23 cellular contexts compared by ENCODE assay signal in genomic region chr18:28030458-28030857, GRCh38.
"Had no signal": no experiment of that assay in that cellular context is flagged by ENCODE, and none has a peak within 500 bp of the region (broad histone marks: within the 10 kb centered on the region; RNA-seq: fewer than 3 reads in every experiment).

No MANE protein-coding gene starts in this region.

- DNase-seq: colonic mucosa; effector CD8-positive, alpha-beta T cell; foreskin keratinocyte; heart right ventricle; hippocampal formation; left colon; left ventricle myocardium inferior; lower lobe of right lung; mucosa of descending colon; naive B cell; sigmoid colon; stimulated activated CD4-positive, alpha-beta T cell treated with anti-CD3 and anti-CD28 coated beads, Interleukin-2, amount 100 ng/mL, for 24 hours; stimulated activated CD4-positive, alpha-beta T cell treated with anti-CD3 and anti-CD28 coated beads, Interleukin-4, amount 100 ng/mL, for 24 hours; stimulated activated naive CD4-positive, alpha-beta T cell treated with Interleukin-2 at 50 U/mL for 16 hours; stomach; thyroid gland; trophoblast cell had no signal

- ATAC-seq: foreskin keratinocyte; gastroesophageal sphincter; left colon; lower lobe of right lung; mucosa of descending colon; natural killer cell treated with Interleukin-12 subunit alpha and Interleukin-12 subunit beta and Interleukin-15 and Interleukin-18, amount 100 ng/mL, for 72 hours; stimulated activated effector memory CD8-positive, alpha-beta T cell treated with anti-CD3 and anti-CD28 coated beads, Interleukin-12 subunit alpha, Interleukin-12 subunit beta, amount 100 ng/mL, for 72 hours had no signal

- H3K4me1 ChIP-seq: colonic mucosa, gastroesophageal sphincter, lower lobe of right lung, sigmoid colon, stomach, thyroid gland, vagina had no signal

- H3K27me3 ChIP-seq: colonic mucosa, esophagus muscularis mucosa, foreskin keratinocyte, gastroesophageal sphincter, heart right ventricle, sigmoid colon, stomach, thyroid gland, vagina had no signal

- H3K4me3 ChIP-seq: colonic mucosa, esophagus muscularis mucosa, gastroesophageal sphincter, heart right ventricle, left ventricle myocardium inferior, lower lobe of right lung, mucosa of descending colon, sigmoid colon, stomach, thyroid gland, vagina had no signal

- H3K27ac ChIP-seq: colonic mucosa, esophagus muscularis mucosa, foreskin keratinocyte, gastroesophageal sphincter, heart right ventricle, left ventricle myocardium inferior, lower lobe of right lung, parathyroid adenoma, sigmoid colon, stomach, thyroid gland, vagina had no signal

- H3K9me3 ChIP-seq: colonic mucosa, esophagus muscularis mucosa, gastroesophageal sphincter, heart right ventricle, left ventricle myocardium inferior, lower lobe of right lung, mucosa of descending colon, sigmoid colon, stomach, thyroid gland, vagina had no signal

- H3K9ac ChIP-seq: parathyroid adenoma had no signal

- H3K36me3 ChIP-seq: colonic mucosa, esophagus muscularis mucosa, gastroesophageal sphincter, heart right ventricle, left ventricle myocardium inferior, lower lobe of right lung, sigmoid colon, stomach, thyroid gland, vagina had no signal
